In the genomic region with DNA sequence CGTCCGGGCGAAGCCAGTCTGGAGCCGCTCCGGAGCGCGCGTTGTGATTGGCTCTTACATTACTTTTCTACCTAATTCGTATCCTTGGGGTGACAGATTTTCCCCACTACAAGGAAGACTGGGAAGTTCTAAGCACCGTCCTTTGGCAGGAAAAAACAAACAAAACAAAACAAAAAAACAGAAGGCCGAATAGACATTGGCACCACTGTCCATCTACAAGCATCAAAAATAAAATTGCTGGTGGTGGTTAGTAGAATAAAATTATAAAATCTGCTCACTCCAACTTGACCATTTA, we compare ENCODE assay signal across 8 cellular contexts.
DNase-seq lines count a peak whose midpoint lies in the region; ATAC-seq and TF ChIP-seq lines count a peak whose summit lies in the region.

No MANE protein-coding gene starts in this region.

- no peaks in the 10 kb centered on the region for H3K9me3 ChIP-seq in DND-41 (ENCODE audit: insufficient read depth, low read length, severe bottlenecking)
- H3K9me3 ChIP-seq in iPS-20b (ENCODE audit: insufficient read depth, low read depth, low read length) = no peaks in the 10 kb centered on the region

- H3K4me3 ChIP-seq in DND-41 (ENCODE audit: low read depth in 1 of 2, low read length in 2 of 2) (peak overlapping the region; percentile 63 to 85), astrocyte of the cerebellum (ENCODE audit: low read depth, low read length) (peak overlapping the region; percentile 68), iPS-20b (ENCODE audit: low read length) (peak overlapping the region; percentile 86)

- H3K79me2 ChIP-seq in DND-41 (ENCODE audit: insufficient read depth, low read length) = peaks cover 19% of the 10 kb centered on the region

- peak overlapping the region; percentile 85 for H3K4me2 ChIP-seq in DND-41 (ENCODE audit: insufficient read depth, low read length)

- H3K36me3 Mint-ChIP-seq in stimulated activated memory B cell treated with anti-CD40 and anti-IgM and Interleukin-4, amounts not matched to agents 10 μg/mL and 1 μg/mL and 100 μg/mL, for 72 hours = no peaks in the 10 kb centered on the region

- in situ Hi-C loops in astrocyte of the cerebellum (cut with HindIII; ENCODE audit: low sequenced_read_pairs) = no loop called here

- H3K27ac Mint-ChIP-seq in stimulated activated memory B cell treated with anti-CD40 and anti-IgM and Interleukin-4, amounts not matched to agents 10 μg/mL and 1 μg/mL and 100 μg/mL, for 72 hours = peak overlapping the region; percentile 98

- no peaks in the 10 kb centered on the region; the same call in 1 of the 2 replicates for H3K36me3 ChIP-seq in DND-41 (ENCODE audit: insufficient read depth, low read length)
- H3K36me3 ChIP-seq in iPS-20b (ENCODE audit: insufficient read depth, low read depth, low read length) = no peaks in the 10 kb centered on the region

- peak overlapping the region; percentile 98 for H3K4me3 Mint-ChIP-seq in stimulated activated memory B cell treated with anti-CD40 and anti-IgM and Interleukin-4, amounts not matched to agents 10 μg/mL and 1 μg/mL and 100 μg/mL, for 72 hours

- H3K27me3 Mint-ChIP-seq in stimulated activated memory B cell treated with anti-CD40 and anti-IgM and Interleukin-4, amounts not matched to agents 10 μg/mL and 1 μg/mL and 100 μg/mL, for 72 hours = no peaks in the 10 kb centered on the region

- H4K20me1 ChIP-seq in DND-41 (ENCODE audit: insufficient read depth, low read length) = no peaks in the 10 kb centered on the region

- H3K27ac ChIP-seq in DND-41 (ENCODE audit: low read length) = peak overlapping the region; percentile 95
- peak overlapping the region; percentile 79 for H3K27ac ChIP-seq in iPS-20b (ENCODE audit: low read length)

- H2AFZ ChIP-seq in DND-41 (ENCODE audit: low read depth, low read length) = peak overlapping the region; percentile 98

- H3K4me1 ChIP-seq in DND-41 (ENCODE audit: insufficient read depth, low read length) (peaks cover 25% of the 10 kb centered on the region), iPS-20b (ENCODE audit: insufficient read depth, low read length) (peaks cover 3% of the 10 kb centered on the region; the same call in 1 of the 2 replicates)

- TF ChIP-seq CTCF in DND-41 (IDR thresholded peaks at IDR 0.05; ENCODE audit: borderline replicate concordance, extremely low read depth, low read length, poor library complexity, severe bottlenecking) (no peak), astrocyte of the cerebellum (IDR thresholded peaks at IDR 0.05; ENCODE audit: low read depth, low read length, missing control alignments) (no peak)

- H3K4me1 Mint-ChIP-seq in stimulated activated memory B cell treated with anti-CD40 and anti-IgM and Interleukin-4, amounts not matched to agents 10 μg/mL and 1 μg/mL and 100 μg/mL, for 72 hours = peaks cover 21% of the 10 kb centered on the region

- ATAC-seq in DND-41 (ENCODE audit: insufficient read depth, low read depth) = peak; percentile 50
- ATAC-seq in GM21367 (IDR thresholded peaks at IDR 0.05; ENCODE audit: unreplicated experiment) = peak; percentile 41
- ATAC-seq in HG03521 (IDR thresholded peaks at IDR 0.05; ENCODE audit: unreplicated experiment) = peak; percentile 21
- ATAC-seq in stimulated activated memory B cell treated with anti-CD40 and anti-IgM and Interleukin-4, amounts not matched to agents 10 μg/mL and 1 μg/mL and 100 μg/mL, for 72 hours = peak; percentile 56

- DNase-seq in DND-41 = no peak
- DNase-seq in astrocyte of the cerebellum (ENCODE audit: low read depth) = no peak
- DNase-seq in NOMO-1 treated with dmso at 0.1 percent for 144 hours (lab: John Stamatoyannopoulos, UW; ENCODE audit: unreplicated experiment) = no peak
- DNase-seq in GDM1 (lab: John Stamatoyannopoulos, UW) = no peak

- no peaks in the 10 kb centered on the region for H3K27me3 ChIP-seq in DND-41 (ENCODE audit: insufficient read depth, low read length, poor library complexity)
- H3K27me3 ChIP-seq in iPS-20b (ENCODE audit: insufficient read depth, low read length) = peaks cover 47% of the 10 kb centered on the region

- no peaks in the 10 kb centered on the region for H3K9me3 Mint-ChIP-seq in stimulated activated memory B cell treated with anti-CD40 and anti-IgM and Interleukin-4, amounts not matched to agents 10 μg/mL and 1 μg/mL and 100 μg/mL, for 72 hours

- H3K9ac ChIP-seq in DND-41 (ENCODE audit: low read depth, low read length) (peak overlapping the region; percentile 85), iPS-20b (ENCODE audit: low read depth, low read length) (peak overlapping the region; percentile 80)
